Comparison of ENCODE assay signal across 12 cellular contexts in genomic region chr7:27205325-27206280, GRCh38. TPM values are rescaled to one million over a fixed set of nuclear protein-coding genes. Genes with fewer than 3 reads are reported as not detected.
DNase-seq lines count a peak whose midpoint lies in the region; ATAC-seq and TF ChIP-seq lines count a peak whose summit lies in the region.
"Had no signal": no experiment of that assay in that cellular context is flagged by ENCODE, and none has a peak within 500 bp of the region (broad histone marks: within the 10 kb centered on the region; RNA-seq: fewer than 3 reads in every experiment).

No MANE protein-coding gene starts in this region.

- no peak overlapping the region for H3K27ac ChIP-seq in subcutaneous abdominal adipose tissue (ENCODE audit: low read depth, low read length)
- H3K27ac ChIP-seq: BLaER1, parathyroid adenoma had no signal

- peaks cover 40% of the 10 kb centered on the region for H3K4me1 Mint-ChIP-seq in activated T-cell treated with anti-CD3 and anti-CD28 coated beads, Interleukin-2, amount 50 U/mL, for 72 hours (ENCODE audit: low read depth)
- H3K4me1 Mint-ChIP-seq in activated T-cell treated with anti-CD3 and anti-CD28 coated beads, Interleukin-2, amount 50 U/mL, for 4 hours (ENCODE audit: low read depth), result peaks cover 28% of the 10 kb centered on the region
- H3K4me1 Mint-ChIP-seq in WTC11 (peaks cover 30% of the 10 kb centered on the region), mesothelial cell of epicardium (peaks cover 25% of the 10 kb centered on the region)

- POLR2A ChIA-PET in WTC11 (lab: Charles Lee), result interaction anchor here (0.8 kb wide), 1 partner anchor 30 kb away, joined by 3 read pairs; no protein-coding TSS in a partner anchor

- peaks cover 56 to 86% (median 72%) of the 10 kb centered on the region in 5 donors for H3K27me3 ChIP-seq in subcutaneous abdominal adipose tissue (ENCODE audit: control insufficient read depth in 5 of 5, insufficient read depth in 4 of 5, low read length in 5 of 5)

- no peaks in the 10 kb centered on the region for H3K36me3 ChIP-seq in subcutaneous abdominal adipose tissue (ENCODE audit: control insufficient read depth in 5 of 5, insufficient read depth in 5 of 5, low read length in 5 of 5)
- H3K36me3 ChIP-seq: BLaER1 had no signal

- H3K36me3 Mint-ChIP-seq in activated T-cell treated with anti-CD3 and anti-CD28 coated beads, Interleukin-2, amount 50 U/mL, for 72 hours (ENCODE audit: insufficient read depth in 2 of 2), result no peaks in the 10 kb centered on the region
- H3K36me3 Mint-ChIP-seq in activated T-cell treated with anti-CD3 and anti-CD28 coated beads, Interleukin-2, amount 50 U/mL, for 4 hours (ENCODE audit: insufficient read depth), result no peaks in the 10 kb centered on the region
- H3K36me3 Mint-ChIP-seq in WTC11, result no peaks in the 10 kb centered on the region
- H3K36me3 Mint-ChIP-seq in mesothelial cell of epicardium, result no peaks in the 10 kb centered on the region

- no peak for ATAC-seq in activated T-cell treated with anti-CD3 and anti-CD28 coated beads, Interleukin-2, amount 50 U/mL, for 72 hours (replicated peaks in 1 of 2)
- ATAC-seq in activated T-cell treated with anti-CD3 and anti-CD28 coated beads, Interleukin-2, amount 50 U/mL, for 4 hours, result no peak
- ATAC-seq in WTC11 (no peak), GM21737 (IDR thresholded peaks at IDR 0.05; ENCODE audit: unreplicated experiment) (no peak)
- ATAC-seq: Right ventricle myocardium inferior had no signal

- H3K9ac ChIP-seq in subcutaneous abdominal adipose tissue (ENCODE audit: low read length in 5 of 5), result no peak overlapping the region
- H3K9ac ChIP-seq: BLaER1, parathyroid adenoma had no signal

- peak overlapping the region; percentile 53 to 59 for H3K4me3 Mint-ChIP-seq in activated T-cell treated with anti-CD3 and anti-CD28 coated beads, Interleukin-2, amount 50 U/mL, for 72 hours
- no peak overlapping the region for H3K4me3 Mint-ChIP-seq in activated T-cell treated with anti-CD3 and anti-CD28 coated beads, Interleukin-2, amount 50 U/mL, for 4 hours
- H3K4me3 Mint-ChIP-seq in WTC11 (peak overlapping the region; percentile 41), mesothelial cell of epicardium (peak overlapping the region; percentile 65)

- H3K27ac Mint-ChIP-seq in activated T-cell treated with anti-CD3 and anti-CD28 coated beads, Interleukin-2, amount 50 U/mL, for 72 hours, result no peak overlapping the region
- no peak overlapping the region for H3K27ac Mint-ChIP-seq in WTC11
- peak overlapping the region; percentile 90 for H3K27ac Mint-ChIP-seq in mesothelial cell of epicardium

- TF ChIP-seq CTCF in WTC11 (IDR thresholded peaks at IDR 0.05), result no peak
- TF ChIP-seq CTCF in mesothelial cell of epicardium (IDR thresholded peaks at IDR 0.05; ENCODE audit: unreplicated experiment), result no peak

- no peaks in the 10 kb centered on the region for H3K9me3 Mint-ChIP-seq in activated T-cell treated with anti-CD3 and anti-CD28 coated beads, Interleukin-2, amount 50 U/mL, for 72 hours
- no peaks in the 10 kb centered on the region for H3K9me3 Mint-ChIP-seq in activated T-cell treated with anti-CD3 and anti-CD28 coated beads, Interleukin-2, amount 50 U/mL, for 4 hours
- H3K9me3 Mint-ChIP-seq in WTC11 (no peaks in the 10 kb centered on the region), mesothelial cell of epicardium (no peaks in the 10 kb centered on the region)

- no peak for DNase-seq in activated T-cell treated with anti-CD3 and anti-CD28 coated beads, Interleukin-2, amount 50 U/mL, for 72 hours
- DNase-seq in activated T-cell treated with anti-CD3 and anti-CD28 coated beads, Interleukin-2, amount 50 U/mL, for 4 hours, result no peak
- DNase-seq in WTC11 (ENCODE audit: low spot score) (no peak), mesothelial cell of epicardium (ENCODE audit: low spot score in 2 of 2, unreplicated experiment in 2 of 2) (no peak), NCI-H146 treated with DMSO at 0.1 percent for 48 hours (lab: John Stamatoyannopoulos, UW; ENCODE audit: unreplicated experiment) (no peak)
- DNase-seq in stimulated activated naive CD4-positive, alpha-beta T cell (lab: John Stamatoyannopoulos, UW), result no peak

- H3K4me1 ChIP-seq in subcutaneous abdominal adipose tissue (ENCODE audit: control insufficient read depth in 5 of 5, insufficient read depth in 5 of 5, low read length in 5 of 5), result peaks cover 0 to 40% (median 32%) of the 10 kb centered on the region in 5 donors
- H3K4me1 ChIP-seq: parathyroid adenoma had no signal

- CTCF ChIA-PET in WTC11 (lab: Charles Lee), result interaction anchor here (1.0 to 2.4 kb wide), 5 partner anchors 10 to 400 kb away, joined by 3 to 12 read pairs (median 4); no protein-coding TSS in a partner anchor

- peaks cover 0 to 2% (median 0%) of the 10 kb centered on the region in 5 donors for H3K9me3 ChIP-seq in subcutaneous abdominal adipose tissue (ENCODE audit: control insufficient read depth in 5 of 5, low read length in 5 of 5)

- peak overlapping the region in 4 of 5 donors; percentile 30 to 55 (median 37) for H3K4me3 ChIP-seq in subcutaneous abdominal adipose tissue (ENCODE audit: low read depth in 1 of 5, low read length in 5 of 5)
- H3K4me3 ChIP-seq: BLaER1 had no signal

- peaks cover 98% of the 10 kb centered on the region for H3K27me3 Mint-ChIP-seq in activated T-cell treated with anti-CD3 and anti-CD28 coated beads, Interleukin-2, amount 50 U/mL, for 72 hours (ENCODE audit: low read depth)
- peaks cover 92% of the 10 kb centered on the region for H3K27me3 Mint-ChIP-seq in activated T-cell treated with anti-CD3 and anti-CD28 coated beads, Interleukin-2, amount 50 U/mL, for 4 hours (ENCODE audit: low read depth)
- H3K27me3 Mint-ChIP-seq in WTC11 (ENCODE audit: low read depth), result peaks cover 100% of the 10 kb centered on the region
- H3K27me3 Mint-ChIP-seq in mesothelial cell of epicardium (ENCODE audit: low read depth), result peaks cover 99% of the 10 kb centered on the region

TF ChIP-seq in WTC11, 78 proteins besides CTCF, POLR2A, EP300 and RAD21 (continues in another document):
- TF ChIP-seq TEAD4 (CRISPR knock-in tag; IDR thresholded peaks at IDR 0.05) (no peak), HMGA2 (CRISPR knock-in tag; IDR thresholded peaks at IDR 0.05) (no peak), ZNF396 (CRISPR knock-in tag; IDR thresholded peaks at IDR 0.05; ENCODE audit: borderline replicate concordance) (no peak), ZNF121 (CRISPR knock-in tag; IDR thresholded peaks at IDR 0.05) (no peak), ZSCAN18 (CRISPR knock-in tag; IDR thresholded peaks at IDR 0.05) (no peak), ZNF219 (CRISPR knock-in tag; IDR thresholded peaks at IDR 0.05; ENCODE audit: borderline replicate concordance) (no peak), NFATC4 (CRISPR knock-in tag; IDR thresholded peaks at IDR 0.05) (no peak), RELA (CRISPR knock-in tag; IDR thresholded peaks at IDR 0.05; ENCODE audit: borderline replicate concordance) (no peak), ZNF232 (CRISPR knock-in tag; IDR thresholded peaks at IDR 0.05) (no peak), ZBTB43 (CRISPR knock-in tag; IDR thresholded peaks at IDR 0.05) (no peak)

RNA-seq across cellular contexts. Expression of gene HOXA13, which starts 5.7 kb away (rescaled TPM):
- total RNA-seq in activated T-cell treated with anti-CD3 and anti-CD28 coated beads, Interleukin-2, amount 50 U/mL, for 72 hours, result not detected
- total RNA-seq in activated T-cell treated with anti-CD3 and anti-CD28 coated beads, Interleukin-2, amount 50 U/mL, for 4 hours, result not detected
- total RNA-seq in WTC11 (2021), result not detected in 3 replicates
- total RNA-seq in mesothelial cell of epicardium, result 6.9 to 7.7 TPM (median 7.5 TPM) in 3 replicates
- total RNA-seq: Right ventricle myocardium inferior had no signal

RNA-seq across cellular contexts. Expression of gene HOXA11, which starts 20.6 kb away (rescaled TPM):
- under 1 TPM; 0.09 to 0.14 TPM for total RNA-seq in activated T-cell treated with anti-CD3 and anti-CD28 coated beads, Interleukin-2, amount 50 U/mL, for 72 hours
- not detected for total RNA-seq in activated T-cell treated with anti-CD3 and anti-CD28 coated beads, Interleukin-2, amount 50 U/mL, for 4 hours
- total RNA-seq in WTC11 (2021) (not detected in 3 replicates), mesothelial cell of epicardium (3.3 to 4.2 TPM (median 3.9 TPM) in 3 replicates)
- total RNA-seq: Right ventricle myocardium inferior had no signal

RNA-seq across cellular contexts. Expression of gene HOXA10, which starts 31.5 kb away (rescaled TPM):
- total RNA-seq in activated T-cell treated with anti-CD3 and anti-CD28 coated beads, Interleukin-2, amount 50 U/mL, for 72 hours, result under 1 TPM; 0.19 to 0.26 TPM
- total RNA-seq in activated T-cell treated with anti-CD3 and anti-CD28 coated beads, Interleukin-2, amount 50 U/mL, for 4 hours, result under 1 TPM; 0.08 to 0.14 (median 0.10) TPM
- total RNA-seq in WTC11 (2021), result 0.07 TPM in 1 of 3 replicates, not detected in the others
- 13.1 to 14.4 TPM (median 13.8 TPM) in 3 replicates for total RNA-seq in mesothelial cell of epicardium
- total RNA-seq: Right ventricle myocardium inferior had no signal

RNA-seq across cellular contexts. Expression of gene EVX1, which starts 37.0 kb away (rescaled TPM):
- total RNA-seq in activated T-cell treated with anti-CD3 and anti-CD28 coated beads, Interleukin-2, amount 50 U/mL, for 72 hours, result under 1 TPM in 1 of 2 donors, not detected in 1; 0.07 TPM
- not detected for total RNA-seq in activated T-cell treated with anti-CD3 and anti-CD28 coated beads, Interleukin-2, amount 50 U/mL, for 4 hours
- total RNA-seq in WTC11 (2021), result not detected in 3 replicates
- total RNA-seq in mesothelial cell of epicardium, result 1.4 to 2.1 TPM (median 1.8 TPM) in 3 replicates
- total RNA-seq: H4, Right ventricle myocardium inferior had no signal

RNA-seq across cellular contexts. Expression of gene HOXA9, which starts 40.3 kb away (rescaled TPM):
- not detected for total RNA-seq in activated T-cell treated with anti-CD3 and anti-CD28 coated beads, Interleukin-2, amount 50 U/mL, for 72 hours
- total RNA-seq in activated T-cell treated with anti-CD3 and anti-CD28 coated beads, Interleukin-2, amount 50 U/mL, for 4 hours, result under 1 TPM in 2 of 3 donors, not detected in 1; 0.28 to 0.76 TPM
- total RNA-seq in WTC11 (2021) (not detected in 3 replicates), mesothelial cell of epicardium (10.8 to 14.5 TPM (median 13.2 TPM) in 3 replicates)
- total RNA-seq: Right ventricle myocardium inferior had no signal

Comparison
In these comparisons a context has a peak if more than half of its experiments do, and no peak if none do; other contexts are left out.
1. RNA of gene HOXA10, which starts 31.5 kb away (total RNA-seq): 13.1 to 14.4 TPM in mesothelial cell of epicardium; 0.19 to 0.26 TPM in activated T-cell treated with anti-CD3 and anti-CD28 coated beads, Interleukin-2, amount 50 U/mL, for 72 hours, 0.08 to 0.14 TPM in activated T-cell treated with anti-CD3 and anti-CD28 coated beads, Interleukin-2, amount 50 U/mL, for 4 hours and 0.07 TPM in WTC11; every median in the first group is over 10 times any median in the second.